9 cellular contexts compared by ENCODE assay signal in the genomic region with DNA sequence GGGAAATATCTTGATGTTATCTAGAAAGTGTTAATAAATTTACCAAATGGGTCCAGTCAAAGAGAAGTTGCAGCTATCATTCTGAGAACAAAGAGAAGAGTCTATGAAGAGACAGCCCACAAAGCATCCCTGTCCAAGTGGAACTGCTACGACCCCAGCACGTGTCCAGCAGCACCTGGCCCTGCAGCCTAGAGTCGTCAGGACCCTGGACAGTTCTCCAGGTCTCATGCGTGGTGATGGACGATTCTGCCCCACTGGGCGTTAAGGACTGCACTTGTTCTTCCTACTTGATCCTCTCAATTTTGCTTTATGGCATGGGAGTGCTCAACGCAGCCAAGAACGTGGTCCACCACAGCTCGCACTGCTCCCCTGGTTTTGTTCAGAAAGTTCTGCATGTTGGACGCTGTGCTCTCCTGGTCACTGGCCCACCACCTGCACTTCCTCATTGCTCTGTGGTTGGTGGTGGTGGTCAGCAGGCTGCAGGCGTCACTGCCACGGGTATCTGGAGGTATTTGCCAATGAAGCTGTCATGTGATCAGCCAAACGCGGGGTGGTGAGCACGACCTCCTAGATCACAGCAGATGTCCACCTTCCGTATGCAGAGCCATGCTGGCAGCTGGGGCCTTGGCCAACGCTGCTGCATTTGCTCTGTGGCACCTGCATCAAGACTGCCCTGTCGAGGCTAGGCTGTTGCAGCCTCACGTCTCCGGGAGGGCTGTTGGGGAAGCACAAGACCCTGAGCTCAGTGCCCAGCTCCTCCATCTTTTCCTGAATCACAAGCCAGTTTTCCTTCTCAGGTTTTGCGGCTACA.
DNase-seq lines count a peak whose midpoint lies in the region; ATAC-seq and TF ChIP-seq lines count a peak whose summit lies in the region.
"Had no signal": no experiment of that assay in that cellular context is flagged by ENCODE, and none has a peak within 500 bp of the region (broad histone marks: within the 10 kb centered on the region; RNA-seq: fewer than 3 reads in every experiment).

No MANE protein-coding gene starts in this region.

- H4K12ac ChIP-seq in trophoblast cell (ENCODE audit: low read depth, low read length) = no peak overlapping the region

- H3K4me3 ChIP-seq in NB4 (ENCODE audit: low read depth, low read length) (no peak overlapping the region), trophoblast cell (ENCODE audit: low read depth, low read length) (peak overlapping the region; percentile 25)

- H3K4me2 ChIP-seq in trophoblast cell (ENCODE audit: low read length) = no peak overlapping the region

- H3K9ac ChIP-seq in trophoblast cell (ENCODE audit: low read length) = no peak overlapping the region

- H3K79me2 ChIP-seq in trophoblast cell (ENCODE audit: control insufficient read depth, insufficient read depth, low read length, poor library complexity) = no peaks in the 10 kb centered on the region

- H2AFZ ChIP-seq in trophoblast cell (ENCODE audit: insufficient read depth, low read length, poor library complexity) = no peak overlapping the region

- no peak overlapping the region for H2BK12ac ChIP-seq in trophoblast cell (ENCODE audit: low read length)

- TF ChIP-seq CTCF in NB4 (IDR thresholded peaks at IDR 0.05; ENCODE audit: low read depth, low read length) = no peak

- no peak overlapping the region for H3K18ac ChIP-seq in trophoblast cell (ENCODE audit: low read length)

- H2BK5ac ChIP-seq in trophoblast cell (ENCODE audit: low read depth, low read length, poor library complexity) = no peak overlapping the region

- no peak overlapping the region for H2BK120ac ChIP-seq in trophoblast cell (ENCODE audit: insufficient read depth, low read length, poor library complexity)

- H3K79me1 ChIP-seq in trophoblast cell (ENCODE audit: low read length) = no peaks in the 10 kb centered on the region

- H3K14ac ChIP-seq in trophoblast cell (ENCODE audit: low read length) = no peak overlapping the region

- no peak for TF ChIP-seq POLR2A in NB4 (IDR thresholded peaks at IDR 0.05; ENCODE audit: extremely low read depth, insufficient read length)

- WGBS in trophoblast cell (ENCODE audit: extremely low coverage, insufficient coverage, insufficient read length) = no CpG with 5 or more reads among the region's 21 CpGs

- ATAC-seq in HG02571 (IDR thresholded peaks at IDR 0.05; ENCODE audit: unreplicated experiment) = no peak
- ATAC-seq: Panc1 had no signal

- H3K4ac ChIP-seq in trophoblast cell (ENCODE audit: low read depth, low read length) = no peak overlapping the region

- H3K36me3 ChIP-seq in trophoblast cell (ENCODE audit: control insufficient read depth in 1 of 2, insufficient read depth in 2 of 2, low read length in 2 of 2) = no peaks in the 10 kb centered on the region

- H2AK5ac ChIP-seq in trophoblast cell (ENCODE audit: low read length) = no peak overlapping the region

- H3K27me3 ChIP-seq in trophoblast cell (ENCODE audit: insufficient read depth, low read length) = no peaks in the 10 kb centered on the region

- no peaks in the 10 kb centered on the region for H3K4me1 ChIP-seq in trophoblast cell (ENCODE audit: control insufficient read depth in 1 of 2, insufficient read depth in 2 of 2, low read length in 2 of 2)

- no peak overlapping the region for H3K27ac ChIP-seq in trophoblast cell (ENCODE audit: low read depth, low read length)

- H3K9me3 ChIP-seq in trophoblast cell (ENCODE audit: insufficient read depth, low read depth, low read length) = peaks cover 9% of the 10 kb centered on the region

- no peak overlapping the region for H4K91ac ChIP-seq in trophoblast cell (ENCODE audit: low read depth, low read length)

- H4K8ac ChIP-seq in trophoblast cell (ENCODE audit: low read depth, low read length) = no peak overlapping the region

- H3K23ac ChIP-seq in trophoblast cell (ENCODE audit: low read length) = no peak overlapping the region

- peak; percentile 5 for DNase-seq in activated CD4-positive, alpha-beta T cell treated with anti-CD3 and anti-CD28 coated beads for 48 hours
- DNase-seq in activated CD4-positive, alpha-beta T cell treated with anti-CD3 and anti-CD28 coated beads, Interleukin-2, amount 50 U/mL, for 4 hours = no peak
- DNase-seq in NB4 (ENCODE audit: low read depth) (peak; percentile 42), dermis blood vessel endothelial cell (peak; percentile 32), trophoblast cell (peak in 1 of 2 donors; percentile 34), kidney glomerular epithelial cell (lab: John Stamatoyannopoulos, UW) (no peak)
- no peak for DNase-seq in activated effector memory CD4-positive, alpha-beta T cell treated with anti-CD3 and anti-CD28 coated beads, Interleukin-2, amount 50 U/mL, for 16 hours

Comparison
In these comparisons a context has a peak if more than half of its experiments do, and no peak if none do; other contexts are left out.
1. DNase-seq: peak in activated CD4-positive, alpha-beta T cell treated with anti-CD3 and anti-CD28 coated beads for 48 hours (single experiment), NB4 (single experiment) and dermis blood vessel endothelial cell (single experiment); none in activated CD4-positive, alpha-beta T cell treated with anti-CD3 and anti-CD28 coated beads, Interleukin-2, amount 50 U/mL, for 4 hours (0 of 2), activated effector memory CD4-positive, alpha-beta T cell treated with anti-CD3 and anti-CD28 coated beads, Interleukin-2, amount 50 U/mL, for 16 hours (single experiment) and kidney glomerular epithelial cell (single experiment).